In genomic region chr1:167630568-167631385, GRCh38 we compare ENCODE assay signal across 7 cellular contexts. TPM values are rescaled to one million over a fixed set of nuclear protein-coding genes. Genes with fewer than 3 reads are reported as not detected.
DNase-seq lines count a peak whose midpoint lies in the region; ATAC-seq, FAIRE-seq and TF ChIP-seq lines count a peak whose summit lies in the region.

No MANE protein-coding gene starts in this region.

- 39% methylated on average over 16 of the region's 16 CpGs; no CpG with 5 or more reads in 1 of the 2 experiments for WGBS in H1 (ENCODE audit: extremely low coverage in 1 of 2, insufficient coverage in 1 of 2, insufficient read length in 1 of 2, insufficient replicate concordance in 2 of 2, low coverage in 1 of 2, low lambda C conversion rate in 2 of 2, missing lambda C conversion rate in 1 of 2), 2 experiments

- TF ChIP-seq POLR2A in Peyer's patch (IDR thresholded peaks at IDR 0.05) (no peak), H1 (IDR thresholded peaks at IDR 0.05; ENCODE audit: control extremely low read depth in 1 of 2, low read depth in 2 of 2, low read length in 2 of 2) (no peak)

- H3K4ac ChIP-seq in H1 (replicated peaks; ENCODE audit: insufficient read length, low read depth, low read length): no peak overlapping the region

- H3K14ac ChIP-seq in H1 (ENCODE audit: insufficient read length): no peak overlapping the region

- no peak overlapping the region for H2AK5ac ChIP-seq in H1 (ENCODE audit: low read depth, low read length)

- no peak for FAIRE-seq in H1 (lab: Jason Lieb, UNC)

- H3K18ac ChIP-seq in H1 (ENCODE audit: extremely low read depth, low read length): peak overlapping the region; percentile 49; the same call in 1 of the 2 replicates

- H3K27me3 ChIP-seq in Peyer's patch: no peaks in the 10 kb centered on the region
- peaks cover 20 to 57% (median 51%) of the 10 kb centered on the region in 4 experiments for H3K27me3 ChIP-seq in H1 (replicated peaks in 1 of 4; ENCODE audit: control insufficient read depth in 3 of 4, extremely low read depth in 1 of 4, insufficient read depth in 3 of 4, low read length in 3 of 4)

- peak overlapping the region; percentile 94 to 99 (median 98) for H3K27ac ChIP-seq in Peyer's patch
- no peak overlapping the region for H3K27ac ChIP-seq in H1 (ENCODE audit: low read depth, low read length)

- peak overlapping the region; percentile 89 to 93 for H3K27ac Mint-ChIP-seq in natural killer cell

- no peaks in the 10 kb centered on the region for H3K27me3 Mint-ChIP-seq in natural killer cell (ENCODE audit: low read depth in 2 of 2)

- CTCF ChIA-PET in H1 (lab: Charles Lee; ENCODE audit: partially characterized antibody): interaction anchor here (1.5 to 2.5 kb wide), 3 partner anchors 10 to 75 kb away, joined by 3 to 6 read pairs (median 5); no protein-coding TSS in a partner anchor

- peaks cover 9% of the 10 kb centered on the region; the same call in 1 of the 2 replicates for H3K23me2 ChIP-seq in H1 (ENCODE audit: low read depth, low read length)

- peak overlapping the region; percentile 74; the same call in 1 of the 2 replicates for H2AFZ ChIP-seq in H1 (ENCODE audit: low read length)

- H2BK12ac ChIP-seq in H1 (ENCODE audit: low read depth, low read length): peak overlapping the region; percentile 71; the same call in 1 of the 2 replicates

- H3K23ac ChIP-seq in H1 (ENCODE audit: insufficient read length): no peak overlapping the region

- no peak overlapping the region for H4K5ac ChIP-seq in H1 (ENCODE audit: insufficient read length, low read depth, low read length)

- H3K4me1 ChIP-seq in Peyer's patch (peaks cover 0 to 32% (median 16%) of the 10 kb centered on the region in 4 donors), H1 (replicated peaks in 1 of 4; ENCODE audit: control insufficient read depth in 3 of 4, insufficient read depth in 4 of 4, low read length in 3 of 4) (peaks cover 0 to 14% (median 9%) of the 10 kb centered on the region in 4 experiments; a peak in 6 of 7 replicates)

- POLR2A ChIA-PET in H1 (lab: Charles Lee; ENCODE audit: partially characterized antibody): interaction anchor here (1.3 kb wide), 1 partner anchor 11 kb away, joined by 3 read pairs; no protein-coding TSS in a partner anchor

- no peaks in the 10 kb centered on the region for H3K36me3 ChIP-seq in Peyer's patch
- no peaks in the 10 kb centered on the region for H3K36me3 ChIP-seq in H1 (ENCODE audit: control insufficient read depth in 2 of 4, insufficient read depth in 4 of 4, low read length in 3 of 4)

- H3K9me3 ChIP-seq in Peyer's patch: no peaks in the 10 kb centered on the region
- H3K9me3 ChIP-seq in H1 (ENCODE audit: insufficient read depth in 2 of 2, low read depth in 1 of 2, low read length in 1 of 2): no peaks in the 10 kb centered on the region

- no peaks in the 10 kb centered on the region for H3K36me3 Mint-ChIP-seq in natural killer cell

- no peak overlapping the region for H4K8ac ChIP-seq in H1 (ENCODE audit: extremely low read depth, insufficient read depth, low read length)

- peak overlapping the region in 3 of 4 experiments; percentile 26 to 54 (median 50); a peak in 6 of 7 replicates for H3K9ac ChIP-seq in H1 (replicated peaks in 1 of 4; ENCODE audit: extremely low read depth in 1 of 4, low read depth in 3 of 4, low read length in 3 of 4)

- H2BK20ac ChIP-seq in H1 (ENCODE audit: low read length): no peak overlapping the region

- no peak for TF ChIP-seq RAD21 in H1 (IDR thresholded peaks at IDR 0.05 in 1 of 2, conservative IDR thresholded peaks at IDR 0.05 in 1 of 2; ENCODE audit: low read depth in 2 of 2, low read length in 2 of 2)

- peak overlapping the region; percentile 88 for H3K4me3 Mint-ChIP-seq in natural killer cell

- H2BK120ac ChIP-seq in H1 (replicated peaks; ENCODE audit: low read depth, low read length): no peak overlapping the region

- no peak overlapping the region for H2BK5ac ChIP-seq in H1 (ENCODE audit: low read depth, low read length)

- peaks cover 80 to 87% of the 10 kb centered on the region in 2 donors for H3K4me1 Mint-ChIP-seq in natural killer cell

- DNase-seq in Peyer's patch (peak in 1 of 3 donors; percentile 62), H1 (ENCODE audit: low read depth in 1 of 2, low spot score in 2 of 2) (no peak), natural killer cell (no peak), mucosa of gallbladder (ENCODE audit: low spot score) (no peak), cortex of kidney (lab: John Stamatoyannopoulos, UW) (no peak), NCI-H1048 (lab: John Stamatoyannopoulos, UW) (no peak)

- intact Hi-C loops in natural killer cell (cut with micrococcal nuclease): no loop called here

- no peaks in the 10 kb centered on the region for H3K79me2 ChIP-seq in H1 (ENCODE audit: control insufficient read depth in 1 of 2, insufficient read depth in 2 of 2, low read length in 2 of 2)

- no peak for TF ChIP-seq EP300 in H1 (IDR thresholded peaks at IDR 0.05; ENCODE audit: borderline replicate concordance in 1 of 2, low read depth in 2 of 2, low read length in 2 of 2)

- H3K4me3 ChIP-seq in Peyer's patch: peak overlapping the region; percentile 64 to 93 (median 82)
- H3K4me3 ChIP-seq in H1 (ENCODE audit: extremely low read depth in 1 of 4, insufficient read depth in 2 of 4, low read depth in 3 of 4, low read length in 4 of 4): peak overlapping the region; percentile 49 to 80 (median 65)

- ATAC-seq in GM19395 (IDR thresholded peaks at IDR 0.05; ENCODE audit: unreplicated experiment) (peak; percentile 19), natural killer cell (peak; percentile 27 to 62 (median 60))

- H2BK15ac ChIP-seq in H1 (ENCODE audit: low read length): peak overlapping the region; percentile 81; the same call in 1 of the 2 replicates

- no peak overlapping the region for H3K56ac ChIP-seq in H1 (replicated peaks; ENCODE audit: insufficient read length, low read depth, low read length)

- no peaks in the 10 kb centered on the region for H3K79me1 ChIP-seq in H1 (ENCODE audit: low read depth, low read length)

- peak overlapping the region; percentile 94 to 97 for H3K4me2 ChIP-seq in H1 (ENCODE audit: insufficient read depth in 1 of 2, low read depth in 2 of 2, low read length in 2 of 2)

- H4K91ac ChIP-seq in H1 (replicated peaks; ENCODE audit: insufficient read length, low read length): no peak overlapping the region

- H3K9me3 Mint-ChIP-seq in natural killer cell: no peaks in the 10 kb centered on the region

- TF ChIP-seq CTCF in Peyer's patch (IDR thresholded peaks at IDR 0.05) (no peak), H1 (IDR thresholded peaks at IDR 0.05; ENCODE audit: control extremely low read depth in 1 of 3, insufficient read depth in 1 of 3, low read depth in 1 of 3, low read length in 3 of 3) (no peak), natural killer cell (IDR thresholded peaks at IDR 0.05) (no peak)

- H4K20me1 ChIP-seq in H1 (replicated peaks in 1 of 2; ENCODE audit: control insufficient read depth in 1 of 2, insufficient read depth in 2 of 2, low read length in 2 of 2): no peaks in the 10 kb centered on the region

TF ChIP-seq in H1, 55 proteins besides CTCF, POLR2A, EP300 and RAD21 (continues in another document):
- TF ChIP-seq GTF2F1 (IDR thresholded peaks at IDR 0.05; ENCODE audit: borderline replicate concordance, low read depth, low read length) (no peak), SP1 (IDR thresholded peaks at IDR 0.05; ENCODE audit: low read depth, low read length) (no peak), ZNF274 (IDR thresholded peaks at IDR 0.05; ENCODE audit: borderline replicate concordance, extremely low read depth, low read length) (no peak), SIN3A (conservative IDR thresholded peaks at IDR 0.05 in 1 of 2, IDR thresholded peaks at IDR 0.05 in 1 of 2; ENCODE audit: low read depth in 1 of 2, low read length in 2 of 2) (no peak), HDAC6 (IDR thresholded peaks at IDR 0.05; ENCODE audit: low read depth, low read length) (no peak), RFX5 (IDR thresholded peaks at IDR 0.05; ENCODE audit: borderline replicate concordance, low read depth, low read length) (no peak), NANOG (IDR thresholded peaks at IDR 0.05; ENCODE audit: insufficient read depth, low read depth, low read length, poor library complexity, severe bottlenecking) (no peak), NRF1 (IDR thresholded peaks at IDR 0.05; ENCODE audit: low read depth, low read length) (no peak), CHD1 (IDR thresholded peaks at IDR 0.05; ENCODE audit: low read depth, low read length) (no peak), E2F6 (IDR thresholded peaks at IDR 0.05) (no peak), RBBP5 (IDR thresholded peaks at IDR 0.05; ENCODE audit: borderline replicate concordance, low read depth, low read length) (0 out of 2 replicates have a peak, but pooled peaks have one; percentile 10)
- TF ChIP-seq, protein P1, sequence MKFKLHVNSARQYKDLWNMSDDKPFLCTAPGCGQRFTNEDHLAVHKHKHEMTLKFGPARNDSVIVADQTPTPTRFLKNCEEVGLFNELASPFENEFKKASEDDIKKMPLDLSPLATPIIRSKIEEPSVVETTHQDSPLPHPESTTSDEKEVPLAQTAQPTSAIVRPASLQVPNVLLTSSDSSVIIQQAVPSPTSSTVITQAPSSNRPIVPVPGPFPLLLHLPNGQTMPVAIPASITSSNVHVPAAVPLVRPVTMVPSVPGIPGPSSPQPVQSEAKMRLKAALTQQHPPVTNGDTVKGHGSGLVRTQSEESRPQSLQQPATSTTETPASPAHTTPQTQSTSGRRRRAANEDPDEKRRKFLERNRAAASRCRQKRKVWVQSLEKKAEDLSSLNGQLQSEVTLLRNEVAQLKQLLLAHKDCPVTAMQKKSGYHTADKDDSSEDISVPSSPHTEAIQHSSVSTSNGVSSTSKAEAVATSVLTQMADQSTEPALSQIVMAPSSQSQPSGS (IDR thresholded peaks at IDR 0.05; ENCODE audit: low read length): no peak

RNA-seq across cellular contexts. Expression of gene RCSD1, which starts 0.7 kb away (rescaled TPM):
- total RNA-seq in Peyer's patch (10 to 100 TPM in 3 of 4 donors, 1 to 10 TPM in 1; 6.7 to 95.7 (median 11.5) TPM), natural killer cell (100 to 1,000 TPM in 2 of 3 donors, 10 to 100 TPM in 1; 86.3 to 130 (median 110) TPM), mucosa of gallbladder (18.4 TPM)
- 0.69 and 0.98 TPM in 2 replicates for total RNA-seq in H1 (2021; fragmentation: NEBNext Ultra II Directional; extraction: Animal tissue kit (Norgen Biotek cat#: 25700))
- 0.35 and 0.47 TPM in 2 replicates for polyA plus RNA-seq in H1 (2011; rRNA removed)
- polyA plus RNA-seq in H1 (2011; cell fraction: cytosol; rRNA removed): 0.69 TPM
- polyA plus RNA-seq in H1 (2011; cell fraction: nucleus; rRNA removed): 0.27 TPM
- 0.46 to 0.58 TPM (median 0.53 TPM) in 4 replicates for polyA plus RNA-seq in H1 (2012, experiment 1 of 2)
- polyA plus RNA-seq in H1 (2012, experiment 2 of 2): 0.13 TPM
- 0.22 TPM for polyA plus RNA-seq in H1 (2013, experiment 1 of 2)
- polyA plus RNA-seq in H1 (2013, experiment 2 of 2): 0.24 TPM
- polyA minus RNA-seq in H1 (2011; rRNA and poly(A)+ RNA removed): 0.60 and 0.73 TPM in 2 replicates
- 0.37 TPM for polyA minus RNA-seq in H1 (2011; cell fraction: cytosol; rRNA and poly(A)+ RNA removed)
- polyA minus RNA-seq in H1 (2011; cell fraction: nucleus; rRNA and poly(A)+ RNA removed): not detected
